Comparison of ENCODE assay signal across 16 cellular contexts in genomic region chr13:32023698-32024097, GRCh38. TPM values are rescaled to one million over a fixed set of nuclear protein-coding genes. Genes with fewer than 3 reads are reported as not detected.
DNase-seq lines count a peak whose midpoint lies in the region; ATAC-seq, FAIRE-seq and TF ChIP-seq lines count a peak whose summit lies in the region.
"Had no signal": no experiment of that assay in that cellular context is flagged by ENCODE, and none has a peak within 500 bp of the region (broad histone marks: within the 10 kb centered on the region; RNA-seq: fewer than 3 reads in every experiment).

No MANE protein-coding gene starts in this region.

- in situ Hi-C loops in KBM-7 (cut with MboI; ENCODE audit: low pct_unique_long_range_greater_than_20kb, low sequenced_read_pairs): no loop called here

- no peaks in the 10 kb centered on the region for H4K20me1 ChIP-seq in PC-9 (ENCODE audit: insufficient read depth)

- no peaks in the 10 kb centered on the region for H3K9me3 Mint-ChIP-seq in MCF 10A (ENCODE audit: unreplicated experiment)
- no peaks in the 10 kb centered on the region for H3K9me3 Mint-ChIP-seq in activated CD4-positive, alpha-beta memory T cell treated with anti-CD3 and anti-CD28 coated beads for 36 hours
- H3K9me3 Mint-ChIP-seq: activated T-cell treated with anti-CD3 and anti-CD28 coated beads, Interleukin-2, amount 50 U/mL, for 4 hours had no signal

- H3K9me3 ChIP-seq in breast epithelium (no peaks in the 10 kb centered on the region), PC-9 (ENCODE audit: insufficient read depth, low read depth) (no peaks in the 10 kb centered on the region)
- H3K9me3 ChIP-seq: thoracic aorta had no signal

- no peak for TF ChIP-seq POLR2A in breast epithelium (IDR thresholded peaks at IDR 0.05)
- no peak for TF ChIP-seq POLR2A in GM12892 (IDR thresholded peaks at IDR 0.05; ENCODE audit: low read depth, low read length)

- POLR2A ChIA-PET in MCF 10A (lab: Yijun Ruan, JAX) (no interaction called here), PC-9 (lab: Charles Lee; ENCODE audit: unreplicated experiment) (no interaction called here)
- POLR2A ChIA-PET in activated CD4-positive, alpha-beta memory T cell treated with anti-CD3 and anti-CD28 coated beads for 36 hours (lab: Charles Lee): no interaction called here

- H3K9me2 ChIP-seq in PC-9 (ENCODE audit: insufficient read depth): no peaks in the 10 kb centered on the region

- no TSS peak for BruUV-seq in MCF 10A (replicated peaks; lab: Mats Ljungman, UMichigan)
- BruUV-seq in PC-9 (replicated peaks; lab: Mats Ljungman, UMichigan): no TSS peak

- no peaks in the 10 kb centered on the region for H3K79me2 ChIP-seq in PC-9 (ENCODE audit: low read depth)

- FAIRE-seq in GM12892 (lab: Jason Lieb, UNC): no peak
- FAIRE-seq: GM12891, K562 had no signal

- H3K4me2 ChIP-seq in PC-9: no peak overlapping the region

- CTCF ChIA-PET in MCF 10A (lab: Yijun Ruan, JAX): interaction anchor here (0.7 kb wide), 1 partner anchor 240 kb away, joined by 3 read pairs; no protein-coding TSS in a partner anchor
- CTCF ChIA-PET in PC-9 (lab: Charles Lee): no interaction called here
- CTCF ChIA-PET in activated CD4-positive, alpha-beta memory T cell treated with anti-CD3 and anti-CD28 coated beads for 36 hours (lab: Charles Lee): no interaction called here

- no peaks in the 10 kb centered on the region for H3K4me1 ChIP-seq in breast epithelium
- H3K4me1 ChIP-seq in PC-9 (replicated peaks; ENCODE audit: insufficient read depth): no peaks in the 10 kb centered on the region

- no peak overlapping the region for H3K4me3 Mint-ChIP-seq in MCF 10A (ENCODE audit: unreplicated experiment)
- H3K4me3 Mint-ChIP-seq in activated CD4-positive, alpha-beta memory T cell treated with anti-CD3 and anti-CD28 coated beads for 36 hours: no peak overlapping the region
- H3K4me3 Mint-ChIP-seq: activated CD4-positive, alpha-beta T cell treated with anti-CD3 and anti-CD28 coated beads for 36 hours; activated T-cell treated with anti-CD3 and anti-CD28 coated beads, Interleukin-2, amount 50 U/mL, for 4 hours had no signal

- H3K4me3 ChIP-seq in breast epithelium (no peak overlapping the region), PC-9 (no peak overlapping the region), epithelial cell of proximal tubule (ENCODE audit: low read depth, low read length) (no peak overlapping the region)
- H3K4me3 ChIP-seq: dorsolateral prefrontal cortex, K562, thoracic aorta had no signal

- no peak for ATAC-seq in HG03354 (IDR thresholded peaks at IDR 0.05; ENCODE audit: poor library complexity, severe bottlenecking, unreplicated experiment)
- ATAC-seq: activated CD4-positive, alpha-beta T cell treated with anti-CD3 and anti-CD28 coated beads for 36 hours; activated T-cell treated with anti-CD3 and anti-CD28 coated beads, Interleukin-2, amount 50 U/mL, for 4 hours; K562 had no signal

- no peaks in the 10 kb centered on the region for H3K36me3 Mint-ChIP-seq in MCF 10A (ENCODE audit: insufficient read depth, unreplicated experiment)
- H3K36me3 Mint-ChIP-seq in activated CD4-positive, alpha-beta memory T cell treated with anti-CD3 and anti-CD28 coated beads for 36 hours: no peaks in the 10 kb centered on the region

- no peaks in the 10 kb centered on the region for H3F3A ChIP-seq in PC-9 (ENCODE audit: insufficient read depth, low read depth)

- H2AFZ ChIP-seq in PC-9: no peak overlapping the region

- H3K27me3 Mint-ChIP-seq in MCF 10A (ENCODE audit: insufficient read depth, unreplicated experiment): no peaks in the 10 kb centered on the region
- H3K27me3 Mint-ChIP-seq in activated CD4-positive, alpha-beta memory T cell treated with anti-CD3 and anti-CD28 coated beads for 36 hours: no peaks in the 10 kb centered on the region
- H3K27me3 Mint-ChIP-seq: activated CD4-positive, alpha-beta T cell treated with anti-CD3 and anti-CD28 coated beads for 36 hours had no signal

- DNase-seq in MCF 10A (ENCODE audit: unreplicated experiment): peak; percentile 10
- DNase-seq in breast epithelium (ENCODE audit: low spot score in 2 of 2): no peak
- DNase-seq in PC-9: no peak
- no peak for DNase-seq in epithelial cell of proximal tubule (ENCODE audit: low read depth)
- no peak for DNase-seq in activated CD4-positive, alpha-beta memory T cell treated with anti-CD3 and anti-CD28 coated beads for 36 hours
- no peak for DNase-seq in KBM-7
- no peak for DNase-seq in GM12892 (ENCODE audit: insufficient read length)
- DNase-seq: activated CD4-positive, alpha-beta T cell treated with anti-CD3 and anti-CD28 coated beads for 36 hours; activated T-cell treated with anti-CD3 and anti-CD28 coated beads, Interleukin-2, amount 50 U/mL, for 4 hours; DMS79 treated with DMSO at 0.1 percent for 48 hours; dorsolateral prefrontal cortex; islet precursor cell had no signal

- TF ChIP-seq CTCF in MCF 10A (IDR thresholded peaks at IDR 0.05; ENCODE audit: unreplicated experiment) (no peak), breast epithelium (IDR thresholded peaks at IDR 0.05) (no peak), PC-9 (conservative IDR thresholded peaks at IDR 0.05) (peak; percentile 33; the same call in 1 of the 2 replicates), epithelial cell of proximal tubule (conservative IDR thresholded peaks at IDR 0.05; ENCODE audit: low read depth, low read length) (peak; percentile 34)

- H3K4me1 Mint-ChIP-seq in MCF 10A (ENCODE audit: insufficient read depth, unreplicated experiment): no peaks in the 10 kb centered on the region
- H3K4me1 Mint-ChIP-seq in activated CD4-positive, alpha-beta memory T cell treated with anti-CD3 and anti-CD28 coated beads for 36 hours (ENCODE audit: low read depth): no peaks in the 10 kb centered on the region
- H3K4me1 Mint-ChIP-seq: activated CD4-positive, alpha-beta T cell treated with anti-CD3 and anti-CD28 coated beads for 36 hours had no signal

- no peak overlapping the region for H3K27ac ChIP-seq in breast epithelium
- H3K27ac ChIP-seq in PC-9: no peak overlapping the region
- H3K27ac ChIP-seq: dorsolateral prefrontal cortex, thoracic aorta had no signal

- H3K27me3 ChIP-seq in breast epithelium (no peaks in the 10 kb centered on the region), PC-9 (ENCODE audit: insufficient read depth, low read depth) (no peaks in the 10 kb centered on the region)
- H3K27me3 ChIP-seq: dorsolateral prefrontal cortex had no signal

- H3K36me3 ChIP-seq in breast epithelium (no peaks in the 10 kb centered on the region), PC-9 (ENCODE audit: low read depth) (no peaks in the 10 kb centered on the region)
- H3K36me3 ChIP-seq: thoracic aorta had no signal

- H3K27ac Mint-ChIP-seq in MCF 10A (ENCODE audit: low read depth, unreplicated experiment): no peak overlapping the region
- no peak overlapping the region for H3K27ac Mint-ChIP-seq in activated CD4-positive, alpha-beta memory T cell treated with anti-CD3 and anti-CD28 coated beads for 36 hours
- H3K27ac Mint-ChIP-seq: activated CD4-positive, alpha-beta T cell treated with anti-CD3 and anti-CD28 coated beads for 36 hours had no signal

- intact Hi-C loops in MCF 10A (cut with micrococcal nuclease): no loop called here
- intact Hi-C loops in breast epithelium (cut with DNase I; ENCODE audit: low total_unique reads): no loop called here
- intact Hi-C loops in PC-9 (cut with micrococcal nuclease; ENCODE audit: unreplicated experiment): no loop called here
- intact Hi-C loops in activated CD4-positive, alpha-beta memory T cell treated with anti-CD3 and anti-CD28 coated beads for 36 hours (cut with micrococcal nuclease): no loop called here

RNA-seq across cellular contexts. Expression of gene FRY, which starts 7.9 kb away (rescaled TPM):
- 8.9 and 9.1 TPM in 2 replicates for total RNA-seq in MCF 10A (2022)
- 10 to 100 TPM; 41.0 to 52.8 (median 46.4) TPM for total RNA-seq in breast epithelium
- 4.7 and 5.2 TPM in 2 replicates for total RNA-seq in PC-9 (2021)
- 0.14 and 0.52 TPM in 2 replicates for total RNA-seq in epithelial cell of proximal tubule
- 1 to 10 TPM; 4.4 to 5.3 TPM for total RNA-seq in activated CD4-positive, alpha-beta memory T cell treated with anti-CD3 and anti-CD28 coated beads for 36 hours
- 1.2 TPM for polyA plus RNA-seq in GM12892 (2012; ENCODE audit: missing spikeins)

Comparison
In these comparisons a context has a peak if more than half of its experiments do, and no peak if none do; other contexts are left out.
1. CTCF ChIP-seq: peak in PC-9 (single experiment) and epithelial cell of proximal tubule (single experiment); none in MCF 10A (single experiment) and breast epithelium (0 of 3).